In genomic region chr10:31878486-31878885, GRCh38 we compare ENCODE assay signal across 1 cellular context.
TF ChIP-seq lines count a peak whose summit lies in the region.

No MANE protein-coding gene starts in this region.

TF ChIP-seq in HepG2, 621 proteins besides CTCF, POLR2A, EP300 and RAD21 (continued from another document):
- TF ChIP-seq ZBTB40 (IDR thresholded peaks at IDR 0.05) (peak; percentile 75), ZBTB40 (CRISPR knock-in tag; IDR thresholded peaks at IDR 0.05) (peak; percentile 97)
TF ChIP-seq in HepG2: peak in this region for 2.
